15 cellular contexts compared by ENCODE assay signal in the genomic region with DNA sequence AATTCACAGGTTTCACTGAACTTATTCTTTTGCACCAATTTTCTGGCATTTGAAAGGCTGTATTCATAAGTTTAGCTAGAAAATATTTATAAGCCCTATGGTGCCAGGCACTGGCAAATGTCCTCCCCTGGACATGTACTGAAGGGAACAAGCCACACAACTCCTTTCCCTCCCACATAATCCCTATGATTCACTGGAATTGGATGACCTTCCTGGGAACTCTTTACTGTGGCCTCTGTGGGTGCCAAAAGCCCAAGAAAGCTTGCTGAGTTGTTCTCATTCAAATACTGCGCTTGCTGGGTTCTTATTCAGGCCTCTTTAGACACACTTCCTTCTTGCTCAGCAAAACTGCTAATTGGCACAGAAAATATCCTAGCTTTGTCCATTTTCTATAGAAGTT.
A peak's percentile ranks its signal among the peaks of the same experiment; 100 is the strongest.
DNase-seq lines count a peak whose midpoint lies in the region; ATAC-seq and TF ChIP-seq lines count a peak whose summit lies in the region.
"Had no signal": no experiment of that assay in that cellular context is flagged by ENCODE, and none has a peak within 500 bp of the region (broad histone marks: within the 10 kb centered on the region; RNA-seq: fewer than 3 reads in every experiment).

No MANE protein-coding gene starts in this region.

- H3K4me1 ChIP-seq in NT2/D1 (ENCODE audit: insufficient read depth, insufficient read length) (no peaks in the 10 kb centered on the region), esophagus muscularis mucosa (peaks cover 0 to 41% (median 34%) of the 10 kb centered on the region in 4 donors), neuronal stem cell (ENCODE audit: control insufficient read depth in 2 of 2, insufficient read depth in 1 of 2, low read depth in 1 of 2, low read length in 2 of 2) (peaks cover 2 to 8% of the 10 kb centered on the region in 2 donors)

- 25% methylated on average over 1 of the region's 1 CpG for WGBS in esophagus muscularis mucosa
- WGBS in neuronal stem cell (ENCODE audit: extremely low coverage in 2 of 2, insufficient read length in 2 of 2, insufficient replicate concordance in 1 of 2), 2 donors: no CpG with 5 or more reads among the region's 1 CpG

- no peak overlapping the region for H2BK12ac ChIP-seq in neuronal stem cell (ENCODE audit: low read length)

- H3K18ac ChIP-seq in neuronal stem cell (ENCODE audit: low read length): no peak overlapping the region

- peaks cover 0 to 4% (median 0%) of the 10 kb centered on the region in 5 donors for H3K27me3 Mint-ChIP-seq in naive thymus-derived CD8-positive, alpha-beta T cell
- H3K27me3 Mint-ChIP-seq: activated naive CD8-positive, alpha-beta T cell; naive B cell had no signal

- H3K79me1 ChIP-seq in neuronal stem cell (ENCODE audit: low read depth, low read length): no peaks in the 10 kb centered on the region

- H2BK15ac ChIP-seq in neuronal stem cell (ENCODE audit: low read length): no peak overlapping the region

- no peaks in the 10 kb centered on the region for H3K4me1 Mint-ChIP-seq in naive thymus-derived CD8-positive, alpha-beta T cell
- H3K4me1 Mint-ChIP-seq: naive B cell had no signal

- intact Hi-C loops in esophagus muscularis mucosa (cut with DNase I): no loop called here

- no peak overlapping the region for H3K4me3 Mint-ChIP-seq in naive thymus-derived CD8-positive, alpha-beta T cell
- H3K4me3 Mint-ChIP-seq: activated naive CD8-positive, alpha-beta T cell; naive B cell had no signal

- H3K27me3 ChIP-seq in NT2/D1 (ENCODE audit: insufficient read depth, insufficient read length): no peaks in the 10 kb centered on the region
- no peaks in the 10 kb centered on the region for H3K27me3 ChIP-seq in esophagus muscularis mucosa
- H3K27me3 ChIP-seq in neuronal stem cell (ENCODE audit: control insufficient read depth in 3 of 3, insufficient read depth in 3 of 3, low read depth in 1 of 3, low read length in 3 of 3): no peaks in the 10 kb centered on the region
- H3K27me3 ChIP-seq: SJCRH30, transverse colon had no signal

- TF ChIP-seq CTCF in esophagus muscularis mucosa (IDR thresholded peaks at IDR 0.05): no peak

- H3K23ac ChIP-seq in neuronal stem cell (ENCODE audit: low read depth, low read length, poor library complexity): no peak overlapping the region

- H3K4ac ChIP-seq in neuronal stem cell (ENCODE audit: low read length): no peak overlapping the region

- H3K36me3 ChIP-seq in NT2/D1 (ENCODE audit: insufficient read depth, insufficient read length, low read length): no peaks in the 10 kb centered on the region
- no peaks in the 10 kb centered on the region for H3K36me3 ChIP-seq in esophagus muscularis mucosa
- no peaks in the 10 kb centered on the region for H3K36me3 ChIP-seq in neuronal stem cell (replicated peaks in 1 of 2; ENCODE audit: control insufficient read depth in 2 of 2, insufficient read depth in 2 of 2, low read length in 2 of 2)
- H3K36me3 ChIP-seq: SJCRH30, transverse colon had no signal

- H3K4me3 ChIP-seq in NT2/D1 (ENCODE audit: insufficient read length, low read depth) (no peak overlapping the region), esophagus muscularis mucosa (no peak overlapping the region), neuronal stem cell (ENCODE audit: low read length in 2 of 2) (no peak overlapping the region)
- H3K4me3 ChIP-seq: SJCRH30, transverse colon had no signal

- H3K27ac Mint-ChIP-seq in naive thymus-derived CD8-positive, alpha-beta T cell: no peak overlapping the region
- H3K27ac Mint-ChIP-seq: activated naive CD8-positive, alpha-beta T cell; naive B cell had no signal

- H3K27ac ChIP-seq in esophagus muscularis mucosa (replicated peaks in 1 of 4) (peak overlapping the region; percentile 56 to 73 (median 64)), neuronal stem cell (replicated peaks; ENCODE audit: low read length) (peak overlapping the region; percentile 75)
- H3K27ac ChIP-seq: SJCRH30, transverse colon had no signal

- TF ChIP-seq EP300 in esophagus muscularis mucosa (IDR thresholded peaks at IDR 0.05): no peak

- no peak overlapping the region for H2BK120ac ChIP-seq in neuronal stem cell (ENCODE audit: low read depth, low read length)

- no peak for TF ChIP-seq POLR2A in esophagus muscularis mucosa (IDR thresholded peaks at IDR 0.05; ENCODE audit: low read depth)

- POLR2A ChIA-PET in naive thymus-derived CD8-positive, alpha-beta T cell (lab: Charles Lee): no interaction called here

- H4K8ac ChIP-seq in neuronal stem cell (ENCODE audit: low read depth, low read length): no peak overlapping the region

- peaks cover 0 to 22% (median 4%) of the 10 kb centered on the region in 9 donors for H3K9me3 Mint-ChIP-seq in naive thymus-derived CD8-positive, alpha-beta T cell

- no peak overlapping the region for H2AK5ac ChIP-seq in neuronal stem cell (ENCODE audit: low read depth, low read length)

- H3K36me3 Mint-ChIP-seq in naive thymus-derived CD8-positive, alpha-beta T cell: no peaks in the 10 kb centered on the region
- H3K36me3 Mint-ChIP-seq: activated naive CD8-positive, alpha-beta T cell; naive B cell had no signal

- no peak overlapping the region for H4K91ac ChIP-seq in neuronal stem cell (ENCODE audit: low read depth, low read length, poor library complexity)

- H2BK5ac ChIP-seq in neuronal stem cell (ENCODE audit: low read length): no peak overlapping the region

- DNase-seq in EH (ENCODE audit: low read depth) (peak; percentile 85), NT2/D1 (ENCODE audit: low read depth, low spot score) (peak; percentile 22), esophagus muscularis mucosa (ENCODE audit: extremely low spot score) (no peak), neuronal stem cell (ENCODE audit: low spot score) (peak; percentile 63), retina (no peak), GOT3 (lab: John Stamatoyannopoulos, UW) (no peak), Kasumi-1 (lab: John Stamatoyannopoulos, UW) (no peak)
- DNase-seq in naive thymus-derived CD8-positive, alpha-beta T cell: no peak
- DNase-seq: activated CD4-positive, alpha-beta T cell treated with anti-CD3 and anti-CD28 coated beads for 48 hours; Calu3; naive B cell; NCI-H2029; transverse colon had no signal

- no peak for ATAC-seq in naive thymus-derived CD8-positive, alpha-beta T cell

- H3K9me3 ChIP-seq in NT2/D1 (ENCODE audit: insufficient read depth, low read length): peaks cover 6% of the 10 kb centered on the region; the same call in 1 of the 2 replicates
- H3K9me3 ChIP-seq in esophagus muscularis mucosa: peaks cover 0 to under 1% (median 0%) of the 10 kb centered on the region in 4 donors
- peaks cover 3 to 4% of the 10 kb centered on the region in 2 donors for H3K9me3 ChIP-seq in neuronal stem cell (replicated peaks in 1 of 2; ENCODE audit: control insufficient read depth in 2 of 2, insufficient read depth in 1 of 2, low read depth in 1 of 2, low read length in 2 of 2)
- H3K9me3 ChIP-seq: SJCRH30, transverse colon had no signal

- H3K14ac ChIP-seq in neuronal stem cell (ENCODE audit: low read length): no peak overlapping the region

- H3K9ac ChIP-seq in NT2/D1 (ENCODE audit: insufficient read length, low read depth) (no peak overlapping the region), neuronal stem cell (ENCODE audit: low read depth, low read length, poor library complexity) (no peak overlapping the region)

- H2AFZ ChIP-seq in neuronal stem cell (ENCODE audit: low read length): peak overlapping the region; percentile 45

- H3K4me2 ChIP-seq in neuronal stem cell (ENCODE audit: insufficient read depth, low read length, poor library complexity, severe bottlenecking): no peak overlapping the region

Comparison
In these comparisons a context has a peak if more than half of its experiments do, and no peak if none do; other contexts are left out.
1. DNase-seq: peak in EH (single experiment), NT2/D1 (single experiment) and neuronal stem cell (single experiment); none in esophagus muscularis mucosa (single experiment), retina (single experiment), naive thymus-derived CD8-positive, alpha-beta T cell (0 of 10), GOT3 (single experiment) and Kasumi-1 (0 of 2).